15 cellular contexts compared by ENCODE assay signal in genomic region chr3:125039897-125040175, GRCh38. TPM values are rescaled to one million over a fixed set of nuclear protein-coding genes. Genes with fewer than 3 reads are reported as not detected.
A peak's percentile ranks its signal among the peaks of the same experiment; 100 is the strongest.
DNase-seq lines count a peak whose midpoint lies in the region; ATAC-seq, FAIRE-seq and TF ChIP-seq lines count a peak whose summit lies in the region.
"Had no signal": no experiment of that assay in that cellular context is flagged by ENCODE, and none has a peak within 500 bp of the region (broad histone marks: within the 10 kb centered on the region; RNA-seq: fewer than 3 reads in every experiment).

No MANE protein-coding gene starts in this region.

- TF ChIP-seq CTCF in HFFc6 (IDR thresholded peaks at IDR 0.05) (no peak), H1 (IDR thresholded peaks at IDR 0.05; ENCODE audit: control extremely low read depth in 1 of 3, insufficient read depth in 1 of 3, low read depth in 1 of 3, low read length in 3 of 3) (no peak), lower lobe of right lung (IDR thresholded peaks at IDR 0.05) (no peak), lower leg skin (IDR thresholded peaks at IDR 0.05) (no peak)

- WGBS in H1 (ENCODE audit: extremely low coverage in 1 of 2, insufficient coverage in 1 of 2, insufficient read length in 1 of 2, insufficient replicate concordance in 2 of 2, low coverage in 1 of 2, low lambda C conversion rate in 2 of 2, missing lambda C conversion rate in 1 of 2), 2 experiments, result 89% methylated on average over 5 of the region's 5 CpGs; no CpG with 5 or more reads in 1 of the 2 experiments
- WGBS in lower leg skin, 2 donors, result 38 to 44% methylated on average over 5 of the region's 5 CpGs

- H3K4ac ChIP-seq in H1 (replicated peaks; ENCODE audit: insufficient read length, low read depth, low read length), result no peak overlapping the region

- 0 out of 4 replicates have a peak overlapping the region, but pooled peaks of 1 of the 2 experiments have one; percentile 32 for H3K4me2 ChIP-seq in H1 (ENCODE audit: insufficient read depth in 1 of 2, low read depth in 2 of 2, low read length in 2 of 2)

- no peak overlapping the region for H3K4me3 ChIP-seq in H1 (ENCODE audit: extremely low read depth in 1 of 4, insufficient read depth in 2 of 4, low read depth in 3 of 4, low read length in 4 of 4)
- no peak overlapping the region for H3K4me3 ChIP-seq in lower lobe of right lung
- H3K4me3 ChIP-seq in skeletal muscle tissue (ENCODE audit: low read length in 3 of 3), result no peak overlapping the region
- H3K4me3 ChIP-seq in lower leg skin (ENCODE audit: low read depth, poor library complexity, severe bottlenecking), result no peak overlapping the region

- peaks cover 0 to 7% of the 10 kb centered on the region in 2 experiments; a peak in 2 of 4 replicates for H3K79me2 ChIP-seq in H1 (ENCODE audit: control insufficient read depth in 1 of 2, insufficient read depth in 2 of 2, low read length in 2 of 2)

- peaks cover 16% of the 10 kb centered on the region for H3K36me3 Mint-ChIP-seq in HFFc6 (ENCODE audit: low read depth)
- peaks cover 40% of the 10 kb centered on the region for H3K36me3 Mint-ChIP-seq in T-helper 2 cell treated with Interferon-gamma antibody and Interleukin-4, amounts not matched to agents 5 μg/mL and 100 μg/mL, for 36 hours (ENCODE audit: low read depth)

- H3K18ac ChIP-seq in H1 (ENCODE audit: extremely low read depth, low read length), result no peak overlapping the region

- H4K5ac ChIP-seq in H1 (ENCODE audit: insufficient read length, low read depth, low read length), result no peak overlapping the region

- TF ChIP-seq POLR2A in H1 (IDR thresholded peaks at IDR 0.05; ENCODE audit: control extremely low read depth in 1 of 2, low read depth in 2 of 2, low read length in 2 of 2), result no peak
- no peak for TF ChIP-seq POLR2A in lower leg skin (IDR thresholded peaks at IDR 0.05)

- no peak overlapping the region for H4K8ac ChIP-seq in H1 (ENCODE audit: extremely low read depth, insufficient read depth, low read length)

- H3K4me1 Mint-ChIP-seq in HFFc6 (ENCODE audit: low read depth), result peaks cover 47% of the 10 kb centered on the region
- H3K4me1 Mint-ChIP-seq in T-helper 2 cell treated with Interferon-gamma antibody and Interleukin-4, amounts not matched to agents 5 μg/mL and 100 μg/mL, for 36 hours (ENCODE audit: low read depth), result peaks cover 10% of the 10 kb centered on the region

- no peak overlapping the region for H2BK15ac ChIP-seq in H1 (ENCODE audit: low read length)

- CTCF ChIA-PET in H1 (lab: Charles Lee; ENCODE audit: partially characterized antibody), result interaction anchor here (0.6 to 0.8 kb wide), 3 partner anchors 88 to 914 kb away, joined by 3 to 4 read pairs (median 3); no protein-coding TSS in a partner anchor

- no peak for ATAC-seq in lower lobe of right lung
- ATAC-seq: esophagus mucosa, PC-3 had no signal

- no peak overlapping the region for H2BK5ac ChIP-seq in H1 (ENCODE audit: low read depth, low read length)

- H3K36me3 ChIP-seq in H1 (ENCODE audit: control insufficient read depth in 2 of 4, insufficient read depth in 4 of 4, low read length in 3 of 4) (no peaks in the 10 kb centered on the region), lower lobe of right lung (no peaks in the 10 kb centered on the region), skeletal muscle tissue (ENCODE audit: control insufficient read depth in 3 of 3, insufficient read depth in 3 of 3, low read length in 3 of 3) (no peaks in the 10 kb centered on the region)

- H3K9ac ChIP-seq in H1 (replicated peaks in 1 of 4; ENCODE audit: extremely low read depth in 1 of 4, low read depth in 3 of 4, low read length in 3 of 4) (no peak overlapping the region), skeletal muscle tissue (ENCODE audit: low read depth in 1 of 3, low read length in 3 of 3) (no peak overlapping the region)

- H3K27me3 ChIP-seq in H1 (replicated peaks in 1 of 4; ENCODE audit: control insufficient read depth in 3 of 4, extremely low read depth in 1 of 4, insufficient read depth in 3 of 4, low read length in 3 of 4) (no peaks in the 10 kb centered on the region), lower lobe of right lung (ENCODE audit: low read depth) (no peaks in the 10 kb centered on the region), skeletal muscle tissue (ENCODE audit: control insufficient read depth in 3 of 3, insufficient read depth in 3 of 3, low read length in 3 of 3) (no peaks in the 10 kb centered on the region)

- H3K27ac Mint-ChIP-seq in HFFc6, result peak overlapping the region; percentile 2; the same call in 1 of the 2 replicates
- H3K27ac Mint-ChIP-seq in T-helper 2 cell treated with Interferon-gamma antibody and Interleukin-4, amounts not matched to agents 5 μg/mL and 100 μg/mL, for 36 hours, result no peak overlapping the region
- H3K27ac Mint-ChIP-seq: T-helper 1 cell treated with Interleukin-12 subunit alpha and Interleukin-12 subunit beta and Interleukin-4 antibody, amounts not matched to agents 30 μg/mL and 1 μg/mL, for 36 hours had no signal

- H3K4me1 ChIP-seq in H1 (replicated peaks in 1 of 4; ENCODE audit: control insufficient read depth in 3 of 4, insufficient read depth in 4 of 4, low read length in 3 of 4), result peaks cover 10 to 22% (median 17%) of the 10 kb centered on the region in 4 experiments
- H3K4me1 ChIP-seq in lower lobe of right lung, result peaks cover 80% of the 10 kb centered on the region
- H3K4me1 ChIP-seq in skeletal muscle tissue (ENCODE audit: control insufficient read depth in 3 of 3, insufficient read depth in 3 of 3, low read length in 3 of 3), result peaks cover 41 to 52% (median 51%) of the 10 kb centered on the region in 3 donors

- DNase-seq in HFFc6 (no peak), H1 (ENCODE audit: low read depth in 1 of 2, low spot score in 2 of 2) (no peak), lower lobe of right lung (no peak), lower leg skin (ENCODE audit: low spot score in 2 of 2) (no peak), germinal center (ENCODE audit: low spot score) (no peak)
- no peak for DNase-seq in T-helper 2 cell treated with Interferon-gamma antibody and Interleukin-4, amounts not matched to agents 5 μg/mL and 100 μg/mL, for 36 hours (ENCODE audit: low spot score)
- DNase-seq in stimulated activated CD4-positive, alpha-beta T cell treated with anti-CD3 and anti-CD28 coated beads, Interleukin-4, amount 100 ng/mL, for 1 hour, result no peak
- DNase-seq: activated effector memory CD4-positive, alpha-beta T cell treated with anti-CD3 and anti-CD28 coated beads, Interleukin-2, amount 50 U/mL, for 16 hours; DND-41; KG1; PC-3 had no signal

- no peak overlapping the region for H2BK120ac ChIP-seq in H1 (replicated peaks; ENCODE audit: low read depth, low read length)

- 0 out of 2 replicates have a peak, but pooled peaks cover 3% of the 10 kb centered on the region for H3K79me1 ChIP-seq in H1 (ENCODE audit: low read depth, low read length)

- H3K27ac ChIP-seq in H1 (ENCODE audit: low read depth, low read length) (no peak overlapping the region), lower lobe of right lung (peak overlapping the region; percentile 86), skeletal muscle tissue (ENCODE audit: low read depth, low read length) (peak overlapping the region; percentile 13)

- intact Hi-C loops in lower lobe of right lung (cut with DNase I) (no loop called here), lower leg skin (cut with DNase I; ENCODE audit: low total_unique reads) (no loop called here)

- H3K23me2 ChIP-seq in H1 (ENCODE audit: low read depth, low read length), result no peaks in the 10 kb centered on the region

- no peak overlapping the region for H3K14ac ChIP-seq in H1 (ENCODE audit: insufficient read length)

- no peak overlapping the region for H4K91ac ChIP-seq in H1 (replicated peaks; ENCODE audit: insufficient read length, low read length)

- peak overlapping the region; percentile 62 for H2BK20ac ChIP-seq in H1 (ENCODE audit: low read length)

- peaks cover 1% of the 10 kb centered on the region; the same call in 1 of the 2 replicates for H3K27me3 Mint-ChIP-seq in HFFc6 (ENCODE audit: insufficient read depth)
- peaks cover 10% of the 10 kb centered on the region for H3K27me3 Mint-ChIP-seq in T-helper 2 cell treated with Interferon-gamma antibody and Interleukin-4, amounts not matched to agents 5 μg/mL and 100 μg/mL, for 36 hours (ENCODE audit: low read depth)
- H3K27me3 Mint-ChIP-seq: central memory CD8-positive, alpha-beta T cell had no signal

- H3K9me3 ChIP-seq in H1 (ENCODE audit: insufficient read depth in 2 of 2, low read depth in 1 of 2, low read length in 1 of 2), result 0 out of 4 replicates have a peak, but pooled peaks cover 0 to 3% of the 10 kb centered on the region in 2 experiments
- H3K9me3 ChIP-seq in lower lobe of right lung, result no peaks in the 10 kb centered on the region
- no peaks in the 10 kb centered on the region for H3K9me3 ChIP-seq in skeletal muscle tissue (ENCODE audit: control insufficient read depth in 3 of 3, low read length in 3 of 3)

- no peak overlapping the region for H2BK12ac ChIP-seq in H1 (ENCODE audit: low read depth, low read length)

- H2AFZ ChIP-seq in H1 (ENCODE audit: low read length), result no peak overlapping the region

- TF ChIP-seq EP300 in H1 (IDR thresholded peaks at IDR 0.05; ENCODE audit: borderline replicate concordance in 1 of 2, low read depth in 2 of 2, low read length in 2 of 2), result no peak

- H3K9me3 Mint-ChIP-seq in HFFc6, result peaks cover 7% of the 10 kb centered on the region
- H3K9me3 Mint-ChIP-seq in T-helper 2 cell treated with Interferon-gamma antibody and Interleukin-4, amounts not matched to agents 5 μg/mL and 100 μg/mL, for 36 hours, result peaks cover 32% of the 10 kb centered on the region

- TF ChIP-seq RAD21 in H1 (IDR thresholded peaks at IDR 0.05 in 1 of 2, conservative IDR thresholded peaks at IDR 0.05 in 1 of 2; ENCODE audit: low read depth in 2 of 2, low read length in 2 of 2), result no peak

- H3K56ac ChIP-seq in H1 (replicated peaks; ENCODE audit: insufficient read length, low read depth, low read length), result no peak overlapping the region

- H4K20me1 ChIP-seq in H1 (replicated peaks in 1 of 2; ENCODE audit: control insufficient read depth in 1 of 2, insufficient read depth in 2 of 2, low read length in 2 of 2), result no peaks in the 10 kb centered on the region

- H3K23ac ChIP-seq in H1 (ENCODE audit: insufficient read length), result no peak overlapping the region

- H2AK5ac ChIP-seq in H1 (ENCODE audit: low read depth, low read length), result peak overlapping the region; percentile 59; the same call in 1 of the 2 replicates

- POLR2A ChIA-PET in H1 (lab: Charles Lee; ENCODE audit: partially characterized antibody), result interaction anchor here (1.1 kb wide), 1 partner anchor 11 kb away, joined by 3 read pairs; no protein-coding TSS in a partner anchor

- peak overlapping the region; percentile 2; the same call in 1 of the 2 replicates for H3K4me3 Mint-ChIP-seq in HFFc6
- no peak overlapping the region for H3K4me3 Mint-ChIP-seq in T-helper 2 cell treated with Interferon-gamma antibody and Interleukin-4, amounts not matched to agents 5 μg/mL and 100 μg/mL, for 36 hours
- H3K4me3 Mint-ChIP-seq: central memory CD8-positive, alpha-beta T cell; T-helper 1 cell treated with Interleukin-12 subunit alpha and Interleukin-12 subunit beta and Interleukin-4 antibody, amounts not matched to agents 30 μg/mL and 1 μg/mL, for 36 hours had no signal

- no peak for FAIRE-seq in H1 (lab: Jason Lieb, UNC)

RNA-seq across cellular contexts. Expression of gene HEG1, which starts 16.0 kb away (rescaled TPM):
- total RNA-seq in HFFc6 (2021; fragmentation: NEBNext Ultra II Directional; extraction: Animal tissue kit (Norgen Biotek cat#: 25700)), result 100 to 1,000 TPM in 4 of 6 experiments, 10 to 100 TPM in 2; 88.6 to 126 (median 105) TPM
- total RNA-seq in H1 (2021; fragmentation: NEBNext Ultra II Directional; extraction: Animal tissue kit (Norgen Biotek cat#: 25700)), result 9.7 and 13.1 TPM in 2 replicates
- polyA plus RNA-seq in H1 (2011; rRNA removed), result 5.0 and 5.3 TPM in 2 replicates
- polyA plus RNA-seq in H1 (2011; cell fraction: cytosol; rRNA removed), result 3.2 TPM
- 5.4 TPM for polyA plus RNA-seq in H1 (2011; cell fraction: nucleus; rRNA removed)
- polyA plus RNA-seq in H1 (2012, experiment 1 of 2), result 4.5 to 6.0 TPM (median 5.0 TPM) in 4 replicates
- 0.62 TPM for polyA plus RNA-seq in H1 (2012, experiment 2 of 2)
- polyA plus RNA-seq in H1 (2013, experiment 1 of 2), result 5.1 TPM
- 5.3 TPM for polyA plus RNA-seq in H1 (2013, experiment 2 of 2)
- polyA minus RNA-seq in H1 (2011; rRNA and poly(A)+ RNA removed), result 9.4 and 11.0 TPM in 2 replicates
- 8.3 TPM for polyA minus RNA-seq in H1 (2011; cell fraction: cytosol; rRNA and poly(A)+ RNA removed)
- 8.0 TPM for polyA minus RNA-seq in H1 (2011; cell fraction: nucleus; rRNA and poly(A)+ RNA removed)
- total RNA-seq in lower lobe of right lung, result 157 TPM
- total RNA-seq in skeletal muscle tissue, result 25.1 TPM
- 10 to 100 TPM; 13.6 to 22.7 (median 16.8) TPM for total RNA-seq in lower leg skin
